Comparison of ENCODE assay signal across 19 cellular contexts in genomic region chr3:184578822-184579221, GRCh38. TPM values are rescaled to one million over a fixed set of nuclear protein-coding genes. Genes with fewer than 3 reads are reported as not detected.
A peak's percentile ranks its signal among the peaks of the same experiment; 100 is the strongest.
DNase-seq lines count a peak whose midpoint lies in the region; ATAC-seq and TF ChIP-seq lines count a peak whose summit lies in the region.
"Had no signal": no experiment of that assay in that cellular context is flagged by ENCODE, and none has a peak within 500 bp of the region (broad histone marks: within the 10 kb centered on the region; RNA-seq: fewer than 3 reads in every experiment).

No MANE protein-coding gene starts in this region.

- H3K27ac Mint-ChIP-seq in endothelial cell (ENCODE audit: unreplicated experiment) (no peak overlapping the region), neural crest cell (ENCODE audit: unreplicated experiment) (peak overlapping the region; percentile 24)

- no peak for ATAC-seq in psoas muscle

- DNase-seq in ELF-1 (ENCODE audit: low read depth, low spot score) (peak; percentile 68), SJCRH30 (peak; percentile 53 to 64), endothelial cell (ENCODE audit: low spot score) (no peak), neural crest cell (ENCODE audit: low read depth, low spot score) (no peak), NCI-H510A (lab: John Stamatoyannopoulos, UW) (no peak), NCI-H345 treated with DMSO at 0.1 percent for 48 hours (lab: John Stamatoyannopoulos, UW; ENCODE audit: unreplicated experiment) (no peak), UCSD-AML1 (lab: John Stamatoyannopoulos, UW; ENCODE audit: unreplicated experiment) (no peak), psoas muscle (no peak)
- DNase-seq: ACHN; CD4-positive, CD25-positive, alpha-beta regulatory T cell; GOT3; NCI-H1092; NCI-H146; NCI-H2107; NCI-H345; NCI-H69 had no signal

- WGBS in psoas muscle, 3 donors: 65 to 74% (median 69%) methylated on average over 7 of the region's 7 CpGs

- no peak for TF ChIP-seq CTCF in endothelial cell (IDR thresholded peaks at IDR 0.05; ENCODE audit: unreplicated experiment)
- TF ChIP-seq CTCF in neural crest cell (conservative IDR thresholded peaks at IDR 0.05): no peak
- no peak for TF ChIP-seq CTCF in psoas muscle (IDR thresholded peaks at IDR 0.05)

- H3K27me3 ChIP-seq in SJCRH30 (no peaks in the 10 kb centered on the region), psoas muscle (ENCODE audit: insufficient read depth in 3 of 3, low read length in 2 of 3) (no peaks in the 10 kb centered on the region)
- H3K27me3 ChIP-seq: SJSA1 had no signal

- no peak overlapping the region for H3K4me3 ChIP-seq in SJCRH30
- no peak overlapping the region for H3K4me3 ChIP-seq in psoas muscle
- H3K4me3 ChIP-seq: SJSA1 had no signal

- H3K4me3 Mint-ChIP-seq in endothelial cell (ENCODE audit: unreplicated experiment) (peak overlapping the region; percentile 4), neural crest cell (peak overlapping the region; percentile 39)
- H3K4me3 Mint-ChIP-seq: CD4-positive, CD25-positive, alpha-beta regulatory T cell had no signal

- no peaks in the 10 kb centered on the region for H3K9me3 ChIP-seq in SJCRH30 (replicated peaks)
- no peaks in the 10 kb centered on the region for H3K9me3 ChIP-seq in psoas muscle
- H3K9me3 ChIP-seq: SJSA1 had no signal

- H3K4me1 Mint-ChIP-seq in endothelial cell (ENCODE audit: unreplicated experiment): peaks cover 51% of the 10 kb centered on the region
- H3K4me1 Mint-ChIP-seq in neural crest cell: peaks cover 54% of the 10 kb centered on the region

- intact Hi-C loops in psoas muscle (cut with DNase I): no loop called here

- peaks cover 12% of the 10 kb centered on the region for H3K4me1 ChIP-seq in SJCRH30
- H3K4me1 ChIP-seq in psoas muscle: peaks cover 6% of the 10 kb centered on the region

- H3K36me3 ChIP-seq in SJCRH30 (peaks cover 50% of the 10 kb centered on the region), psoas muscle (ENCODE audit: insufficient read depth in 1 of 2, low read depth in 1 of 2) (no peaks in the 10 kb centered on the region)

- H3K27me3 Mint-ChIP-seq in endothelial cell (ENCODE audit: unreplicated experiment): peaks cover 23% of the 10 kb centered on the region
- H3K27me3 Mint-ChIP-seq in neural crest cell (ENCODE audit: low read depth): no peaks in the 10 kb centered on the region

- H3K27ac ChIP-seq in SJCRH30 (peak overlapping the region; percentile 23; the same call in 1 of the 2 replicates), psoas muscle (no peak overlapping the region)
- H3K27ac ChIP-seq: KMS-11, SJSA1 had no signal

- H3K9me3 Mint-ChIP-seq in endothelial cell (ENCODE audit: unreplicated experiment) (no peaks in the 10 kb centered on the region), neural crest cell (no peaks in the 10 kb centered on the region)
- H3K9me3 Mint-ChIP-seq: CD4-positive, CD25-positive, alpha-beta regulatory T cell had no signal

- H3K36me3 Mint-ChIP-seq in endothelial cell (ENCODE audit: low read depth, unreplicated experiment) (peaks cover 17% of the 10 kb centered on the region), neural crest cell (ENCODE audit: low read depth) (peaks cover 7% of the 10 kb centered on the region)
- H3K36me3 Mint-ChIP-seq: CD4-positive, CD25-positive, alpha-beta regulatory T cell had no signal

RNA-seq across cellular contexts. Expression of gene EPHB3, which starts 17.2 kb away (rescaled TPM):
- total RNA-seq in SJCRH30 (2014; rRNA removed; shearing (Covaris generic)): 16.4 and 16.6 TPM in 2 replicates
- total RNA-seq in endothelial cell (ENCODE audit: unreplicated experiment) (4.3 TPM), neural crest cell (9.7 and 13.4 TPM in 2 replicates), psoas muscle (1 to 10 TPM in 2 of 4 donors, under 1 TPM in 2; 0.34 to 1.6 (median 0.92) TPM)
- under 1 TPM; 0.08 to 0.69 (median 0.36) TPM for polyA plus RNA-seq in psoas muscle
- total RNA-seq: CD4-positive, CD25-positive, alpha-beta regulatory T cell; OCI-LY7 had no signal
- polyA plus RNA-seq: CD4-positive, CD25-positive, alpha-beta regulatory T cell had no signal

Comparison
In these comparisons a context has a peak if more than half of its experiments do, and no peak if none do; other contexts are left out.
1. DNase-seq: peak in ELF-1 (single experiment) and SJCRH30 (2 of 2); none in endothelial cell (single experiment), neural crest cell (single experiment), NCI-H510A (single experiment), NCI-H345 treated with DMSO at 0.1 percent for 48 hours (single experiment), UCSD-AML1 (single experiment) and psoas muscle (0 of 2).